In the genomic region with DNA sequence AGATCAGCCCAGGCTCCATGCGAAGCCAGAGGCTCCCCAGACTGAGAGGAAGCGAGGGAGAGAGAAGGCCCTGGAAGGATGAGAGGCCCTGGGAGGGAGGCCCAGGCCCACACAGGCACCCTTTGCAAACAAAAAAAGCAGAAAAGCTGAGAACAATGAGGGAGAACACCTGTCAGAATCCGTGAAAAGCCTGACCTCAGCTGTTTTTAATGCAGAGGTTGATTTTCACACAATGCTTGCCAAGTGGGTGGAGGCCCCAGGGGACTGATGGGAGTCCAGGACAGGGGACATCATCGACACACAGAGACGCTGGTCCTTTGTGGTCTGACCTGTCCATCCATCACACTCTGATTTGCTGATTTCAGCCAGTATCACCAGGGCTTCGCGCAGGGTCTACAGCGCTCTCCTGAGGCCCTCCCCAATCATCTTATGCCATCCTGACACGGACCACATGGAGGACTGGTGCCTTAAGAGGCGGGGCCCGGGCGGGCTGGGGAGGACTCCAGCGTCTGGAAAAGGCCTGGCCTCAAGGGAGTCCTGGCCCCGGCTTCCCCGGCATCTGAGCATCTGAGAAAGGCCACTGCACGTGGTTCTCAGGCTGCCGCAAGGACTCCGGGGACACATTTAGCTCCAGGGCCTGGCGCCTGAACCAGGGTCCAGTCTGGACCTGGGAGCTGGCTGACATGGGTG, we compare ENCODE assay signal across 24 cellular contexts. TPM values are rescaled to one million over a fixed set of nuclear protein-coding genes. Genes with fewer than 3 reads are reported as not detected.
DNase-seq lines count a peak whose midpoint lies in the region; ATAC-seq, FAIRE-seq and TF ChIP-seq lines count a peak whose summit lies in the region.
"Had no signal": no experiment of that assay in that cellular context is flagged by ENCODE, and none has a peak within 500 bp of the region (broad histone marks: within the 10 kb centered on the region; RNA-seq: fewer than 3 reads in every experiment).

No MANE protein-coding gene starts in this region.

- TF ChIP-seq CTCF in heart right ventricle (IDR thresholded peaks at IDR 0.05) = no peak

- no peaks in the 10 kb centered on the region for H3K9me3 ChIP-seq in heart right ventricle

- H3K4me1 ChIP-seq in heart right ventricle = peaks cover 0 to 10% (median 0%) of the 10 kb centered on the region in 9 donors

- intact Hi-C loops in heart right ventricle (cut with DNase I) = no loop called here

- H3K27me3 ChIP-seq in heart right ventricle = peaks cover 0 to 84% (median 56%) of the 10 kb centered on the region in 7 donors

- no peaks in the 10 kb centered on the region for H3K36me3 ChIP-seq in heart right ventricle

- no peak overlapping the region for H3K4me3 ChIP-seq in heart right ventricle

- no peak overlapping the region for H3K27ac ChIP-seq in heart right ventricle

- FAIRE-seq in HTR-8/SVneo (lab: Jason Lieb, UNC) (peak; percentile 46), GM12892 (lab: Jason Lieb, UNC) (no peak)
- FAIRE-seq: bronchial epithelial cell, D721Med, H54, keratinocyte had no signal

- ATAC-seq in heart right ventricle = peak in 7 of 8 donors; percentile 13 to 77 (median 46)
- no peak for ATAC-seq in GM21528 (IDR thresholded peaks at IDR 0.05; ENCODE audit: low FRiP score, unreplicated experiment)
- ATAC-seq in HG03108 (IDR thresholded peaks at IDR 0.05; ENCODE audit: unreplicated experiment) = no peak
- ATAC-seq: activated CD4-positive, CD25-positive, alpha-beta regulatory T cell treated with anti-CD3 and anti-CD28 coated beads, Interleukin-2, amount 50 U/mL, for 24 hours; natural killer cell had no signal

- WGBS in heart right ventricle, 2 donors = 61 to 64% methylated on average over 19 of the region's 19 CpGs

- TF ChIP-seq POLR2A in GM12892 (IDR thresholded peaks at IDR 0.05; ENCODE audit: low read depth, low read length) = no peak

- DNase-seq in COR-L47 (lab: John Stamatoyannopoulos, UW) (peak; percentile 74), HTR-8/SVneo (ENCODE audit: insufficient read length, low spot score) (no peak), NCI-H748 treated with DMSO at 0.1 percent for 48 hours (lab: John Stamatoyannopoulos, UW) (peak; percentile 36), heart right ventricle (peak; percentile 28 to 59), GM12892 (ENCODE audit: insufficient read length) (no peak), dedifferentiated amniotic fluid mesenchymal stem cell (ENCODE audit: extremely low spot score) (no peak)
- DNase-seq: AML-193; mesendoderm; natural killer cell; NCI-H2029 treated with DMSO at 0.1 percent for 48 hours; NK-92 treated with Interleukin-12 subunit alpha and Interleukin-12 subunit beta, amount 100 ng/mL, for 24 hours; stimulated activated naive CD4-positive, alpha-beta T cell; trophoblast cell had no signal

RNA-seq across cellular contexts. Expression of a gene that starts 21.5 kb away (rescaled TPM):
- total RNA-seq in heart right ventricle = not detected
- under 1 TPM in 1 of 2 donors, not detected in 1; 0.03 TPM for polyA plus RNA-seq in heart right ventricle
- not detected for polyA plus RNA-seq in GM12892 (2012; ENCODE audit: missing spikeins)
- total RNA-seq: activated T-helper 2 cell treated with anti-CD3 and anti-CD28 coated beads, Interferon-gamma antibody, Interleukin-2, Interleukin-4, amounts not matched to agents 10 μg/mL and 5 μg/mL and 100 μg/mL, durations not matched to agents 14 hours and 24 hours and 36 hours; bronchial epithelial cell; fibroblast of lung; natural killer cell; renal cortical epithelial cell; T-helper 2 cell treated with Interferon-gamma antibody and Interleukin-4, amounts not matched to agents 100 ng/mL and 5 ng/mL, for 36 hours had no signal
- polyA plus RNA-seq: fibroblast of lung, keratinocyte had no signal

RNA-seq across cellular contexts. Expression of a gene that starts 32.7 kb away (rescaled TPM):
- total RNA-seq in heart right ventricle = 1 to 10 TPM in 4 of 10 donors, under 1 TPM in 6; 0.19 to 3.6 (median 0.62) TPM
- polyA plus RNA-seq in heart right ventricle = 1 to 10 TPM; 2.3 to 8.3 TPM
- 45.0 TPM for polyA plus RNA-seq in GM12892 (2012; ENCODE audit: missing spikeins)
- polyA plus RNA-seq: keratinocyte had no signal

RNA-seq across cellular contexts. Expression of a gene that starts 47.3 kb away (rescaled TPM):
- total RNA-seq in heart right ventricle = 10 to 100 TPM; 13.7 to 19.9 (median 16.7) TPM
- polyA plus RNA-seq in heart right ventricle = 10 to 100 TPM in 1 of 2 donors, 1 to 10 TPM in 1; 7.0 to 10.2 TPM
- 24.1 TPM for polyA plus RNA-seq in GM12892 (2012; ENCODE audit: missing spikeins)

RNA-seq across cellular contexts. Expression of a gene that starts 58.9 kb away (rescaled TPM):
- total RNA-seq in heart right ventricle = 10 to 100 TPM; 31.4 to 44.6 (median 37.6) TPM
- 10 to 100 TPM; 16.0 to 21.9 TPM for polyA plus RNA-seq in heart right ventricle
- 26.5 TPM for polyA plus RNA-seq in GM12892 (2012; ENCODE audit: missing spikeins)

Comparison
In these comparisons a context has a peak if more than half of its experiments do, and no peak if none do; other contexts are left out.
1. DNase-seq: peak in COR-L47 (single experiment), NCI-H748 treated with DMSO at 0.1 percent for 48 hours (single experiment) and heart right ventricle (2 of 2); none in HTR-8/SVneo (single experiment), GM12892 (single experiment) and dedifferentiated amniotic fluid mesenchymal stem cell (single experiment).
2. ATAC-seq: peak in heart right ventricle (7 of 8); none in GM21528 (single experiment) and HG03108 (single experiment).